ENCODE assay signal across 14 cellular contexts in genomic region chr4:133156096-133156495, GRCh38. TPM values are rescaled to one million over a fixed set of nuclear protein-coding genes. Genes with fewer than 3 reads are reported as not detected.
DNase-seq lines count a peak whose midpoint lies in the region; TF ChIP-seq lines count a peak whose summit lies in the region.
"Had no signal": no experiment of that assay in that cellular context is flagged by ENCODE, and none has a peak within 500 bp of the region (broad histone marks: within the 10 kb centered on the region; RNA-seq: fewer than 3 reads in every experiment).

No MANE protein-coding gene starts in this region.

- H3K27ac ChIP-seq in temporal lobe (ENCODE audit: low read depth, low read length), result peak overlapping the region; percentile 41
- H3K27ac ChIP-seq: uterus had no signal

- H3K27ac Mint-ChIP-seq in brain, result peak overlapping the region in 4 of 5 experiments; percentile 12 to 75 (median 58)
- H3K27ac Mint-ChIP-seq: activated naive CD8-positive, alpha-beta T cell treated with anti-CD3 and anti-CD28 coated beads, Interleukin-2, amount 10 ng/mL, durations not matched to agents 7 days and 5 days; CD4-positive, CD25-positive, alpha-beta regulatory T cell had no signal

- H3K4me3 Mint-ChIP-seq in brain, result peak overlapping the region; percentile 20 to 79 (median 69)
- H3K4me3 Mint-ChIP-seq: activated naive CD8-positive, alpha-beta T cell treated with anti-CD3 and anti-CD28 coated beads, Interleukin-2, amount 10 ng/mL, durations not matched to agents 7 days and 5 days; CD4-positive, CD25-positive, alpha-beta regulatory T cell had no signal

- H3K4me1 Mint-ChIP-seq in brain, result peaks cover 46% of the 10 kb centered on the region
- H3K4me1 Mint-ChIP-seq: CD4-positive, CD25-positive, alpha-beta regulatory T cell had no signal

- H3K9me3 Mint-ChIP-seq in brain, result no peaks in the 10 kb centered on the region

- peaks cover 16% of the 10 kb centered on the region for H3K27me3 Mint-ChIP-seq in brain
- H3K27me3 Mint-ChIP-seq: CD4-positive, CD25-positive, alpha-beta regulatory T cell had no signal

- peak; percentile 3 for DNase-seq in NCI-H1105 (lab: John Stamatoyannopoulos, UW)
- DNase-seq in medulla oblongata (ENCODE audit: extremely low spot score), result peak; percentile 85
- DNase-seq in activated naive CD4-positive, alpha-beta T cell treated with anti-CD3 and anti-CD28 coated beads, Interleukin-2, amount 50 U/mL, for 16 hours, result no peak
- no peak for DNase-seq in COR-L47 (lab: John Stamatoyannopoulos, UW)
- no peak for DNase-seq in cortex of kidney (lab: John Stamatoyannopoulos, UW)
- DNase-seq: activated CD4-positive, CD25-positive, alpha-beta regulatory T cell treated with anti-CD3 and anti-CD28 coated beads, Interleukin-2, amount 50 U/mL, for 72 hours; activated naive CD8-positive, alpha-beta T cell treated with anti-CD3 and anti-CD28 coated beads, Interleukin-2, amount 10 ng/mL, durations not matched to agents 7 days and 5 days; CD4-positive, CD25-positive, alpha-beta regulatory T cell; KG1; NCI-H526; T-helper 1 cell; uterus had no signal

- TF ChIP-seq CTCF in brain (conservative IDR thresholded peaks at IDR 0.05), result peak in 1 of 2 experiments; percentile 13

- H3K36me3 Mint-ChIP-seq in brain, result peaks cover 3% of the 10 kb centered on the region
- H3K36me3 Mint-ChIP-seq: CD4-positive, CD25-positive, alpha-beta regulatory T cell had no signal

RNA-seq across cellular contexts. Expression of gene PCDH10, which starts 7.0 kb away (rescaled TPM):
- polyA plus RNA-seq in brain (ENCODE audit: insufficient read depth, low read depth, low replicate concordance), result 9.5 TPM
- 79.9 TPM for total RNA-seq in temporal lobe
- total RNA-seq: activated naive CD8-positive, alpha-beta T cell treated with anti-CD3 and anti-CD28 coated beads, Interleukin-2, amount 10 ng/mL, durations not matched to agents 7 days and 5 days; CD4-positive, CD25-positive, alpha-beta regulatory T cell had no signal
- polyA plus RNA-seq: CD4-positive, CD25-positive, alpha-beta regulatory T cell had no signal

Comparison
In these comparisons a context has a peak if more than half of its experiments do, and no peak if none do; other contexts are left out.
1. DNase-seq: peak in NCI-H1105 (single experiment) and medulla oblongata (single experiment); none in activated naive CD4-positive, alpha-beta T cell treated with anti-CD3 and anti-CD28 coated beads, Interleukin-2, amount 50 U/mL, for 16 hours (single experiment), COR-L47 (single experiment) and cortex of kidney (single experiment).